17 cellular contexts compared by ENCODE assay signal in genomic region chr12:101939306-101939705, GRCh38.
DNase-seq lines count a peak whose midpoint lies in the region; ATAC-seq and TF ChIP-seq lines count a peak whose summit lies in the region.
"Had no signal": no experiment of that assay in that cellular context is flagged by ENCODE, and none has a peak within 500 bp of the region (broad histone marks: within the 10 kb centered on the region; RNA-seq: fewer than 3 reads in every experiment).

No MANE protein-coding gene starts in this region.

- H4K20me1 ChIP-seq in SK-N-SH (ENCODE audit: insufficient read depth) = no peaks in the 10 kb centered on the region

- no peak for TF ChIP-seq CTCF in SK-N-SH (IDR thresholded peaks at IDR 0.05)
- no peak for TF ChIP-seq CTCF in heart right ventricle (IDR thresholded peaks at IDR 0.05)
- no peak for TF ChIP-seq CTCF in uterus (IDR thresholded peaks at IDR 0.05)

- ATAC-seq in SK-N-SH treated with all-trans-retinoic acid at 6 μM for 48 hours (no peak), heart right ventricle (no peak), sciatic nerve (peak; percentile 8), HG02870 (IDR thresholded peaks at IDR 0.05; ENCODE audit: unreplicated experiment) (no peak)

- CTCF ChIA-PET in SK-N-SH (lab: Yijun Ruan, JAX) = interaction anchor here (0.5 to 2.5 kb wide), 7 partner anchors 14 to 1519 kb away, joined by 3 to 15 read pairs (median 4); no protein-coding TSS in a partner anchor

- no peaks in the 10 kb centered on the region for H3K9me2 ChIP-seq in SK-N-SH

- peaks cover 4% of the 10 kb centered on the region for H3F3A ChIP-seq in SK-N-SH (replicated peaks; ENCODE audit: insufficient read depth)

- no peak overlapping the region for H3K4me3 Mint-ChIP-seq in T-helper 2 cell treated with Interferon-gamma antibody and Interleukin-4, amounts not matched to agents 5 μg/mL and 100 μg/mL, for 36 hours
- H3K4me3 Mint-ChIP-seq: activated CD4-positive, alpha-beta T cell treated with anti-CD3 and anti-CD28 coated beads, Interleukin-2, amount 10 ng/mL, durations not matched to agents 24 days and 14 days; activated naive CD8-positive, alpha-beta T cell treated with anti-CD3 and anti-CD28 coated beads, Interleukin-2, amount 10 ng/mL, durations not matched to agents 7 days and 5 days; endodermal cell; immature natural killer cell had no signal

- no peak overlapping the region for H3K9ac ChIP-seq in SK-N-SH

- DNase-seq in SK-N-SH = no peak
- DNase-seq in heart right ventricle = no peak
- DNase-seq in sciatic nerve (ENCODE audit: low spot score) = no peak
- DNase-seq in uterus = peak in 1 of 2 donors; percentile 57
- no peak for DNase-seq in T-helper 2 cell
- no peak for DNase-seq in T-helper 2 cell treated with Interferon-gamma antibody and Interleukin-4, amounts not matched to agents 5 μg/mL and 100 μg/mL, for 36 hours (ENCODE audit: low spot score)
- DNase-seq: activated naive CD8-positive, alpha-beta T cell treated with anti-CD3 and anti-CD28 coated beads, Interleukin-2, amount 10 ng/mL, durations not matched to agents 7 days and 5 days; SHP77 treated with DMSO at 0.1 percent for 48 hours had no signal

- H3K27me3 Mint-ChIP-seq in T-helper 2 cell treated with Interferon-gamma antibody and Interleukin-4, amounts not matched to agents 5 μg/mL and 100 μg/mL, for 36 hours (ENCODE audit: low read depth) = peaks cover 2% of the 10 kb centered on the region

- H3K36me3 ChIP-seq in SK-N-SH (replicated peaks in 1 of 2; ENCODE audit: control insufficient read depth in 1 of 2, insufficient read depth in 2 of 2, low read length in 1 of 2) (no peaks in the 10 kb centered on the region), heart right ventricle (no peaks in the 10 kb centered on the region), uterus (no peaks in the 10 kb centered on the region)
- H3K36me3 ChIP-seq: right lobe of liver, WERI-Rb-1 had no signal

- H3K9me3 Mint-ChIP-seq in T-helper 2 cell treated with Interferon-gamma antibody and Interleukin-4, amounts not matched to agents 5 μg/mL and 100 μg/mL, for 36 hours = no peaks in the 10 kb centered on the region
- H3K9me3 Mint-ChIP-seq: activated CD4-positive, alpha-beta T cell treated with anti-CD3 and anti-CD28 coated beads, Interleukin-2, amount 10 ng/mL, durations not matched to agents 24 days and 14 days; activated naive CD8-positive, alpha-beta T cell treated with anti-CD3 and anti-CD28 coated beads, Interleukin-2, amount 10 ng/mL, durations not matched to agents 7 days and 5 days; endodermal cell; immature natural killer cell had no signal

- 31% methylated on average over 3 of the region's 3 CpGs for WGBS in SK-N-SH (ENCODE audit: low lambda C conversion rate)
- 47 to 60% methylated on average over 3 of the region's 3 CpGs for WGBS in heart right ventricle, 2 donors

- no peak overlapping the region for H3K4me3 ChIP-seq in SK-N-SH (ENCODE audit: low read depth in 2 of 2, low read length in 1 of 2)
- no peak overlapping the region for H3K4me3 ChIP-seq in heart right ventricle
- no peak overlapping the region for H3K4me3 ChIP-seq in uterus
- H3K4me3 ChIP-seq: right lobe of liver had no signal

- 0 out of 2 replicates have a peak overlapping the region, but pooled peaks have one; percentile 33 for H2AFZ ChIP-seq in SK-N-SH (ENCODE audit: low read depth)

- H3K4me1 ChIP-seq in SK-N-SH (ENCODE audit: control insufficient read depth in 1 of 2, insufficient read depth in 2 of 2, low read depth in 1 of 2, low read length in 1 of 2) = peaks cover 3 to 11% of the 10 kb centered on the region in 2 experiments; a peak in 2 of 4 replicates
- peaks cover 0 to 41% (median 3%) of the 10 kb centered on the region in 9 donors for H3K4me1 ChIP-seq in heart right ventricle
- H3K4me1 ChIP-seq in uterus = peaks cover 3 to 5% of the 10 kb centered on the region in 2 donors
- H3K4me1 ChIP-seq: right lobe of liver had no signal

- H3K27me3 ChIP-seq in SK-N-SH (ENCODE audit: insufficient read depth) = no peaks in the 10 kb centered on the region
- H3K27me3 ChIP-seq in heart right ventricle = no peaks in the 10 kb centered on the region
- H3K27me3 ChIP-seq in uterus = no peaks in the 10 kb centered on the region
- H3K27me3 ChIP-seq: right lobe of liver had no signal

- peaks cover 37% of the 10 kb centered on the region for H3K4me1 Mint-ChIP-seq in T-helper 2 cell treated with Interferon-gamma antibody and Interleukin-4, amounts not matched to agents 5 μg/mL and 100 μg/mL, for 36 hours (ENCODE audit: low read depth)
- H3K4me1 Mint-ChIP-seq: immature natural killer cell had no signal

- H3K27ac ChIP-seq in SK-N-SH (ENCODE audit: low read depth in 2 of 2, low read length in 1 of 2) = no peak overlapping the region
- H3K27ac ChIP-seq in heart right ventricle = peak overlapping the region in 7 of 10 donors; percentile 31 to 83 (median 56)
- peak overlapping the region; percentile 33 to 75 for H3K27ac ChIP-seq in uterus
- H3K27ac ChIP-seq: 22Rv1, right lobe of liver, WERI-Rb-1 had no signal

- H3K79me2 ChIP-seq in SK-N-SH (ENCODE audit: insufficient read depth) = no peaks in the 10 kb centered on the region

- H3K9me3 ChIP-seq in SK-N-SH (no peaks in the 10 kb centered on the region), heart right ventricle (no peaks in the 10 kb centered on the region), uterus (no peaks in the 10 kb centered on the region)
- H3K9me3 ChIP-seq: Caco-2, right lobe of liver had no signal

- no peak for TF ChIP-seq POLR2A in uterus (IDR thresholded peaks at IDR 0.05)

- H3K27ac Mint-ChIP-seq in T-helper 2 cell treated with Interferon-gamma antibody and Interleukin-4, amounts not matched to agents 5 μg/mL and 100 μg/mL, for 36 hours = no peak overlapping the region
- H3K27ac Mint-ChIP-seq: activated CD4-positive, alpha-beta T cell treated with anti-CD3 and anti-CD28 coated beads, Interleukin-2, amount 10 ng/mL, durations not matched to agents 24 days and 14 days; activated naive CD8-positive, alpha-beta T cell treated with anti-CD3 and anti-CD28 coated beads, Interleukin-2, amount 10 ng/mL, durations not matched to agents 7 days and 5 days; endodermal cell; immature natural killer cell had no signal

- no peak overlapping the region for H3K4me2 ChIP-seq in SK-N-SH

- no peak for TF ChIP-seq RAD21 in SK-N-SH (IDR thresholded peaks at IDR 0.05; ENCODE audit: low read length)

- POLR2A ChIA-PET in SK-N-SH (lab: Yijun Ruan, JAX) = no interaction called here

- intact Hi-C loops in heart right ventricle (cut with DNase I) = loop anchor here in 2 of 10 donors (5.0 to 10.0 kb wide), 2 partner anchors 543 to 545 kb away; partner anchors contain the start of gene IGF1 (in 2 of the 2)
- intact Hi-C loops in sciatic nerve (cut with DNase I) = no loop called here
- intact Hi-C loops in uterus (cut with DNase I; ENCODE audit: low total_unique reads) = no loop called here

- no peaks in the 10 kb centered on the region for H3K36me3 Mint-ChIP-seq in T-helper 2 cell treated with Interferon-gamma antibody and Interleukin-4, amounts not matched to agents 5 μg/mL and 100 μg/mL, for 36 hours (ENCODE audit: low read depth)
- H3K36me3 Mint-ChIP-seq: activated naive CD8-positive, alpha-beta T cell treated with anti-CD3 and anti-CD28 coated beads, Interleukin-2, amount 10 ng/mL, durations not matched to agents 7 days and 5 days; immature natural killer cell had no signal

- TF ChIP-seq EP300 in SK-N-SH (IDR thresholded peaks at IDR 0.05; ENCODE audit: borderline replicate concordance in 1 of 2, low read depth in 1 of 2, low read length in 1 of 2) = no peak

TF ChIP-seq in SK-N-SH, 30 proteins besides CTCF, POLR2A, EP300 and RAD21 (continues in another document):
- TF ChIP-seq FOXJ3 (CRISPR knock-in tag; IDR thresholded peaks at IDR 0.05) (no peak), IRF3 (IDR thresholded peaks at IDR 0.05; ENCODE audit: low read depth, low read length) (no peak), ELF1 (IDR thresholded peaks at IDR 0.05) (no peak), RXRA (IDR thresholded peaks at IDR 0.05; ENCODE audit: borderline replicate concordance, low read depth) (no peak)
- TF ChIP-seq, protein P1, sequence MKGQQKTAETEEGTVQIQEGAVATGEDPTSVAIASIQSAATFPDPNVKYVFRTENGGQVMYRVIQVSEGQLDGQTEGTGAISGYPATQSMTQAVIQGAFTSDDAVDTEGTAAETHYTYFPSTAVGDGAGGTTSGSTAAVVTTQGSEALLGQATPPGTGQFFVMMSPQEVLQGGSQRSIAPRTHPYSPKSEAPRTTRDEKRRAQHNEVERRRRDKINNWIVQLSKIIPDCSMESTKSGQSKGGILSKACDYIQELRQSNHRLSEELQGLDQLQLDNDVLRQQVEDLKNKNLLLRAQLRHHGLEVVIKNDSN (IDR thresholded peaks at IDR 0.05; ENCODE audit: borderline replicate concordance, low read depth) = no peak

TF ChIP-seq in SK-N-SH treated with all-trans-retinoic acid at 6 μM for 48 hours, 23 proteins besides CTCF, POLR2A, EP300 and RAD21 (continues in another document):
- TF ChIP-seq TOX (CRISPR knock-in tag; IDR thresholded peaks at IDR 0.05; ENCODE audit: borderline replicate concordance) (no peak), ZNF70 (CRISPR knock-in tag; IDR thresholded peaks at IDR 0.05) (no peak), ZFP30 (CRISPR knock-in tag; IDR thresholded peaks at IDR 0.05) (no peak), RARB (CRISPR knock-in tag; IDR thresholded peaks at IDR 0.05) (no peak), GLIS3 (CRISPR knock-in tag; IDR thresholded peaks at IDR 0.05) (no peak), ZNF565 (CRISPR knock-in tag; conservative IDR thresholded peaks at IDR 0.05; ENCODE audit: low read depth) (no peak), ZFP3 (CRISPR knock-in tag; IDR thresholded peaks at IDR 0.05) (no peak)
- TF ChIP-seq, protein P2, sequence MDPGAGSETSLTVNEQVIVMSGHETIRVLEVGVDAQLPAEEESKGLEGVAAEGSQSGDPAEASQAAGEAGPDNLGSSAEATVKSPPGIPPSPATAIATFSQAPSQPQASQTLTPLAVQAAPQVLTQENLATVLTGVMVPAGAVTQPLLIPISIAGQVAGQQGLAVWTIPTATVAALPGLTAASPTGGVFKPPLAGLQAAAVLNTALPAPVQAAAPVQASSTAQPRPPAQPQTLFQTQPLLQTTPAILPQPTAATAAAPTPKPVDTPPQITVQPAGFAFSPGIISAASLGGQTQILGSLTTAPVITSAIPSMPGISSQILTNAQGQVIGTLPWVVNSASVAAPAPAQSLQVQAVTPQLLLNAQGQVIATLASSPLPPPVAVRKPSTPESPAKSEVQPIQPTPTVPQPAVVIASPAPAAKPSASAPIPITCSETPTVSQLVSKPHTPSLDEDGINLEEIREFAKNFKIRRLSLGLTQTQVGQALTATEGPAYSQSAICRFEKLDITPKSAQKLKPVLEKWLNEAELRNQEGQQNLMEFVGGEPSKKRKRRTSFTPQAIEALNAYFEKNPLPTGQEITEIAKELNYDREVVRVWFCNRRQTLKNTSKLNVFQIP (CRISPR knock-in tag; IDR thresholded peaks at IDR 0.05; ENCODE audit: borderline replicate concordance, low read depth) = no peak

Comparison
In these comparisons a context has a peak if more than half of its experiments do, and no peak if none do; other contexts are left out.
1. H3K27ac ChIP-seq: peak in heart right ventricle (7 of 10) and uterus (2 of 2); none in SK-N-SH (0 of 2).